Comparison of ENCODE assay signal across 1 cellular context in the genomic region with DNA sequence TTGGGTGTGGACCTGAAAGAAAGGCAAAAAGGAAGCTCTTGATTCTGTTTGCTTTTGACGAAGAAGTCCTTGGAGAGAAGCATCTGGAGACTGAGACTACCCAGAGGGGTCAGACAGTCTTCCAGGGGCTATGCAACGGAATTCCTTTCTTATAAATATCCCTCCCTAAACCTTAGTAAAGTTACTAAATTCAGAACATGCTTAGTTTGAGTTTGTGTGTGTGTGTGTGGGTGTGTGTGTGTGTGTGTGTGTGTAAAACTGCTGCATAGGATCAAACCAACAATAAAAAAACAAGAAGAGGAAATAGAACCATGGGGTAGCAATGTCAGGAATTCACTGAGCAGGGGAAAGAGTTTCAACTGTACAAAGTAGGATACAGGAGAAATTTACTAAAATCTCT.
TF ChIP-seq lines count a peak whose summit lies in the region.

No MANE protein-coding gene starts in this region.

TF ChIP-seq in GM12878, 131 proteins besides CTCF, POLR2A, EP300 and RAD21:
- TF ChIP-seq, protein P1, sequence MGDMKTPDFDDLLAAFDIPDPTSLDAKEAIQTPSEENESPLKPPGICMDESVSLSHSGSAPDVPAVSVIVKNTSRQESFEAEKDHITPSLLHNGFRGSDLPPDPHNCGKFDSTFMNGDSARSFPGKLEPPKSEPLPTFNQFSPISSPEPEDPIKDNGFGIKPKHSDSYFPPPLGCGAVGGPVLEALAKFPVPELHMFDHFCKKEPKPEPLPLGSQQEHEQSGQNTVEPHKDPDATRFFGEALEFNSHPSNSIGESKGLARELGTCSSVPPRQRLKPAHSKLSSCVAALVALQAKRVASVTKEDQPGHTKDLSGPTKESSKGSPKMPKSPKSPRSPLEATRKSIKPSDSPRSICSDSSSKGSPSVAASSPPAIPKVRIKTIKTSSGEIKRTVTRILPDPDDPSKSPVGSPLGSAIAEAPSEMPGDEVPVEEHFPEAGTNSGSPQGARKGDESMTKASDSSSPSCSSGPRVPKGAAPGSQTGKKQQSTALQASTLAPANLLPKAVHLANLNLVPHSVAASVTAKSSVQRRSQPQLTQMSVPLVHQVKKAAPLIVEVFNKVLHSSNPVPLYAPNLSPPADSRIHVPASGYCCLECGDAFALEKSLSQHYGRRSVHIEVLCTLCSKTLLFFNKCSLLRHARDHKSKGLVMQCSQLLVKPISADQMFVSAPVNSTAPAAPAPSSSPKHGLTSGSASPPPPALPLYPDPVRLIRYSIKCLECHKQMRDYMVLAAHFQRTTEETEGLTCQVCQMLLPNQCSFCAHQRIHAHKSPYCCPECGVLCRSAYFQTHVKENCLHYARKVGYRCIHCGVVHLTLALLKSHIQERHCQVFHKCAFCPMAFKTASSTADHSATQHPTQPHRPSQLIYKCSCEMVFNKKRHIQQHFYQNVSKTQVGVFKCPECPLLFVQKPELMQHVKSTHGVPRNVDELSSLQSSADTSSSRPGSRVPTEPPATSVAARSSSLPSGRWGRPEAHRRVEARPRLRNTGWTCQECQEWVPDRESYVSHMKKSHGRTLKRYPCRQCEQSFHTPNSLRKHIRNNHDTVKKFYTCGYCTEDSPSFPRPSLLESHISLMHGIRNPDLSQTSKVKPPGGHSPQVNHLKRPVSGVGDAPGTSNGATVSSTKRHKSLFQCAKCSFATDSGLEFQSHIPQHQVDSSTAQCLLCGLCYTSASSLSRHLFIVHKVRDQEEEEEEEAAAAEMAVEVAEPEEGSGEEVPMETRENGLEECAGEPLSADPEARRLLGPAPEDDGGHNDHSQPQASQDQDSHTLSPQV (IDR thresholded peaks at IDR 0.05) = no peak
- TF ChIP-seq SMAD1 (IDR thresholded peaks at IDR 0.05; ENCODE audit: low read depth, partially characterized antibody) (no peak), CREM (IDR thresholded peaks at IDR 0.05; ENCODE audit: low read depth) (no peak), EZH2 (IDR thresholded peaks at IDR 0.05; ENCODE audit: borderline replicate concordance, control insufficient read depth, low read depth, low read length) (no peak), RCOR1 (conservative IDR thresholded peaks at IDR 0.05; ENCODE audit: low read depth, low read length) (no peak), FOS (IDR thresholded peaks at IDR 0.05; ENCODE audit: borderline replicate concordance, extremely low read depth, insufficient read length) (no peak), LARP7 (IDR thresholded peaks at IDR 0.05) (no peak), IKZF2 (IDR thresholded peaks at IDR 0.05) (no peak), EED (IDR thresholded peaks at IDR 0.05; ENCODE audit: low read depth) (no peak), SUZ12 (IDR thresholded peaks at IDR 0.05; ENCODE audit: unreplicated experiment) (no peak), SPI1 (IDR thresholded peaks at IDR 0.05; ENCODE audit: borderline replicate concordance, insufficient read depth, low read depth, low read length) (no peak), CHD2 (IDR thresholded peaks at IDR 0.05; ENCODE audit: borderline replicate concordance, low read depth, low read length) (no peak)
- TF ChIP-seq, protein P2, sequence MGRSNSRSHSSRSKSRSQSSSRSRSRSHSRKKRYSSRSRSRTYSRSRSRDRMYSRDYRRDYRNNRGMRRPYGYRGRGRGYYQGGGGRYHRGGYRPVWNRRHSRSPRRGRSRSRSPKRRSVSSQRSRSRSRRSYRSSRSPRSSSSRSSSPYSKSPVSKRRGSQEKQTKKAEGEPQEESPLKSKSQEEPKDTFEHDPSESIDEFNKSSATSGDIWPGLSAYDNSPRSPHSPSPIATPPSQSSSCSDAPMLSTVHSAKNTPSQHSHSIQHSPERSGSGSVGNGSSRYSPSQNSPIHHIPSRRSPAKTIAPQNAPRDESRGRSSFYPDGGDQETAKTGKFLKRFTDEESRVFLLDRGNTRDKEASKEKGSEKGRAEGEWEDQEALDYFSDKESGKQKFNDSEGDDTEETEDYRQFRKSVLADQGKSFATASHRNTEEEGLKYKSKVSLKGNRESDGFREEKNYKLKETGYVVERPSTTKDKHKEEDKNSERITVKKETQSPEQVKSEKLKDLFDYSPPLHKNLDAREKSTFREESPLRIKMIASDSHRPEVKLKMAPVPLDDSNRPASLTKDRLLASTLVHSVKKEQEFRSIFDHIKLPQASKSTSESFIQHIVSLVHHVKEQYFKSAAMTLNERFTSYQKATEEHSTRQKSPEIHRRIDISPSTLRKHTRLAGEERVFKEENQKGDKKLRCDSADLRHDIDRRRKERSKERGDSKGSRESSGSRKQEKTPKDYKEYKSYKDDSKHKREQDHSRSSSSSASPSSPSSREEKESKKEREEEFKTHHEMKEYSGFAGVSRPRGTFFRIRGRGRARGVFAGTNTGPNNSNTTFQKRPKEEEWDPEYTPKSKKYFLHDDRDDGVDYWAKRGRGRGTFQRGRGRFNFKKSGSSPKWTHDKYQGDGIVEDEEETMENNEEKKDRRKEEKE (IDR thresholded peaks at IDR 0.05) = no peak
- TF ChIP-seq, protein P3, sequence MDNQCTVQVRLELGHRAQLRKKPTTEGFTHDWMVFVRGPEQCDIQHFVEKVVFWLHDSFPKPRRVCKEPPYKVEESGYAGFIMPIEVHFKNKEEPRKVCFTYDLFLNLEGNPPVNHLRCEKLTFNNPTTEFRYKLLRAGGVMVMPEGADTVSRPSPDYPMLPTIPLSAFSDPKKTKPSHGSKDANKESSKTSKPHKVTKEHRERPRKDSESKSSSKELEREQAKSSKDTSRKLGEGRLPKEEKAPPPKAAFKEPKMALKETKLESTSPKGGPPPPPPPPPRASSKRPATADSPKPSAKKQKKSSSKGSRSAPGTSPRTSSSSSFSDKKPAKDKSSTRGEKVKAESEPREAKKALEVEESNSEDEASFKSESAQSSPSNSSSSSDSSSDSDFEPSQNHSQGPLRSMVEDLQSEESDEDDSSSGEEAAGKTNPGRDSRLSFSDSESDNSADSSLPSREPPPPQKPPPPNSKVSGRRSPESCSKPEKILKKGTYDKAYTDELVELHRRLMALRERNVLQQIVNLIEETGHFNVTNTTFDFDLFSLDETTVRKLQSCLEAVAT (IDR thresholded peaks at IDR 0.05) = no peak
- TF ChIP-seq, protein P4, sequence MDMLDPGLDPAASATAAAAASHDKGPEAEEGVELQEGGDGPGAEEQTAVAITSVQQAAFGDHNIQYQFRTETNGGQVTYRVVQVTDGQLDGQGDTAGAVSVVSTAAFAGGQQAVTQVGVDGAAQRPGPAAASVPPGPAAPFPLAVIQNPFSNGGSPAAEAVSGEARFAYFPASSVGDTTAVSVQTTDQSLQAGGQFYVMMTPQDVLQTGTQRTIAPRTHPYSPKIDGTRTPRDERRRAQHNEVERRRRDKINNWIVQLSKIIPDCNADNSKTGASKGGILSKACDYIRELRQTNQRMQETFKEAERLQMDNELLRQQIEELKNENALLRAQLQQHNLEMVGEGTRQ (IDR thresholded peaks at IDR 0.05; ENCODE audit: borderline replicate concordance, low read depth, low read length) = no peak
- TF ChIP-seq, protein P5, sequence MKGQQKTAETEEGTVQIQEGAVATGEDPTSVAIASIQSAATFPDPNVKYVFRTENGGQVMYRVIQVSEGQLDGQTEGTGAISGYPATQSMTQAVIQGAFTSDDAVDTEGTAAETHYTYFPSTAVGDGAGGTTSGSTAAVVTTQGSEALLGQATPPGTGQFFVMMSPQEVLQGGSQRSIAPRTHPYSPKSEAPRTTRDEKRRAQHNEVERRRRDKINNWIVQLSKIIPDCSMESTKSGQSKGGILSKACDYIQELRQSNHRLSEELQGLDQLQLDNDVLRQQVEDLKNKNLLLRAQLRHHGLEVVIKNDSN (IDR thresholded peaks at IDR 0.05; ENCODE audit: borderline replicate concordance, extremely low read length, insufficient read depth, low read depth, low read length) = no peak
